Comparison of ENCODE assay signal across 1 cellular context in the genomic region with DNA sequence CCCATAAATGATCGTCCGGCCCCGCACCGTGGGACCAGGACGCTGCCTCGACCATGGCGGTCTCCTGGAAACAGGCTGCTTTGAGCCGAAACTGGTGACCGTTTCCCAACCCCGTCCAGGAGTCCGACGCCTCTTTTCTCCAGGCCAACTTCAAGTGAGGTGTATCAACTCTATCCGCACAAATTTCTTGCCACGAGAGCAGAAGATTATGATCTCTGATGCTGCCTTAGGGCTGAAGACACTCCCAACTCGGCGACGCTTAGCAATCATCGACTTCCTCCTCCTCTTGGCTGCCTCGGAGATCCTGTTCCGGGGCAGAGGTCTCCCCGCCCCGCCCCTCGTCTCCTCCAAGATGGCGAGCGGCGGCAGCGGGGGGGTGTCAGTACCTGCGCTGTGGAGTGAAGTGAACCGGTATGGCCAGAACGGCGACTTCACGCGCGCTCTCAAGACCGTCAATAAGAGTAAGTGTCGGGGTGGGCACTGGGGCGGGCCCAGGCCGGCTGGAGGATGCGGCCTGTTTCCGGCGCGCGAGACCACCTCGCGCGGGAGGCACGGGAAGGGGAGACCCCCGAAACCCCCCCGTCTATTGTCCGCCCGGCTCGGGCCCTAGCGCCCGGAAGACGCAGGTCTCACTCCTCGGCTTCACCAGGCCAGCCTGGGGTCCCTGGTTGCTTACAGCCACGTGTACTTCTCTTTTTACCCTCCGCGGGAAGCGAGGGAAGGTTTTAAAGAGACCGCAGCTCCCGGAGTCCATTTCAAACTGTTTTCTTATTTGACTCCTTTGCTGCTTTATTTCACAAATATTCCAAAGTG.
TF ChIP-seq lines count a peak whose summit lies in the region.

Gene SRP72 (plus strand): TSS at position 334 of the 813 bp plus-strand sequence. CDS start 19 bp downstream, at position 353.

TF ChIP-seq in HepG2, 621 proteins besides CTCF, POLR2A, EP300 and RAD21 (continued from another document and continues in another):
- TF ChIP-seq ZNF639 (CRISPR knock-in tag; conservative IDR thresholded peaks at IDR 0.05) (peak; percentile 65; the same call in 1 of the 2 replicates), JARID2 (CRISPR knock-in tag; IDR thresholded peaks at IDR 0.05; ENCODE audit: insufficient replicate concordance) (no peak), MTF1 (CRISPR knock-in tag; IDR thresholded peaks at IDR 0.05) (no peak), ZNF430 (CRISPR knock-in tag; IDR thresholded peaks at IDR 0.05) (peak; percentile 80; the same call in 1 of the 2 replicates), SALL1 (CRISPR knock-in tag; IDR thresholded peaks at IDR 0.05) (peak; percentile 38; the same call in 1 of the 2 replicates), SP4 (CRISPR knock-in tag; IDR thresholded peaks at IDR 0.05) (peak; percentile 92), ZNF382 (CRISPR knock-in tag; IDR thresholded peaks at IDR 0.05; ENCODE audit: borderline replicate concordance) (no peak), SRSF9 (IDR thresholded peaks at IDR 0.05; ENCODE audit: borderline replicate concordance, insufficient read depth, low read depth, low read length, poor library complexity, severe bottlenecking) (no peak), ZNF704 (CRISPR knock-in tag; IDR thresholded peaks at IDR 0.05; ENCODE audit: borderline replicate concordance) (peak; percentile 36; the same call in 1 of the 2 replicates), ZNF326 (CRISPR knock-in tag; IDR thresholded peaks at IDR 0.05; ENCODE audit: borderline replicate concordance) (no peak), ZNF558 (CRISPR knock-in tag; IDR thresholded peaks at IDR 0.05; ENCODE audit: borderline replicate concordance) (no peak), HOXA9 (CRISPR knock-in tag; IDR thresholded peaks at IDR 0.05; ENCODE audit: borderline replicate concordance) (no peak), RERE (CRISPR knock-in tag; IDR thresholded peaks at IDR 0.05; ENCODE audit: low read depth) (no peak), ZBTB10 (CRISPR knock-in tag; IDR thresholded peaks at IDR 0.05; ENCODE audit: borderline replicate concordance) (no peak), THAP7 (CRISPR knock-in tag; IDR thresholded peaks at IDR 0.05) (no peak), ZNF567 (CRISPR knock-in tag; IDR thresholded peaks at IDR 0.05; ENCODE audit: borderline replicate concordance) (no peak)
- TF ChIP-seq, protein P1, sequence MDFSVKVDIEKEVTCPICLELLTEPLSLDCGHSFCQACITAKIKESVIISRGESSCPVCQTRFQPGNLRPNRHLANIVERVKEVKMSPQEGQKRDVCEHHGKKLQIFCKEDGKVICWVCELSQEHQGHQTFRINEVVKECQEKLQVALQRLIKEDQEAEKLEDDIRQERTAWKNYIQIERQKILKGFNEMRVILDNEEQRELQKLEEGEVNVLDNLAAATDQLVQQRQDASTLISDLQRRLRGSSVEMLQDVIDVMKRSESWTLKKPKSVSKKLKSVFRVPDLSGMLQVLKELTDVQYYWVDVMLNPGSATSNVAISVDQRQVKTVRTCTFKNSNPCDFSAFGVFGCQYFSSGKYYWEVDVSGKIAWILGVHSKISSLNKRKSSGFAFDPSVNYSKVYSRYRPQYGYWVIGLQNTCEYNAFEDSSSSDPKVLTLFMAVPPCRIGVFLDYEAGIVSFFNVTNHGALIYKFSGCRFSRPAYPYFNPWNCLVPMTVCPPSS (IDR thresholded peaks at IDR 0.05) = no peak
- TF ChIP-seq, protein P2, sequence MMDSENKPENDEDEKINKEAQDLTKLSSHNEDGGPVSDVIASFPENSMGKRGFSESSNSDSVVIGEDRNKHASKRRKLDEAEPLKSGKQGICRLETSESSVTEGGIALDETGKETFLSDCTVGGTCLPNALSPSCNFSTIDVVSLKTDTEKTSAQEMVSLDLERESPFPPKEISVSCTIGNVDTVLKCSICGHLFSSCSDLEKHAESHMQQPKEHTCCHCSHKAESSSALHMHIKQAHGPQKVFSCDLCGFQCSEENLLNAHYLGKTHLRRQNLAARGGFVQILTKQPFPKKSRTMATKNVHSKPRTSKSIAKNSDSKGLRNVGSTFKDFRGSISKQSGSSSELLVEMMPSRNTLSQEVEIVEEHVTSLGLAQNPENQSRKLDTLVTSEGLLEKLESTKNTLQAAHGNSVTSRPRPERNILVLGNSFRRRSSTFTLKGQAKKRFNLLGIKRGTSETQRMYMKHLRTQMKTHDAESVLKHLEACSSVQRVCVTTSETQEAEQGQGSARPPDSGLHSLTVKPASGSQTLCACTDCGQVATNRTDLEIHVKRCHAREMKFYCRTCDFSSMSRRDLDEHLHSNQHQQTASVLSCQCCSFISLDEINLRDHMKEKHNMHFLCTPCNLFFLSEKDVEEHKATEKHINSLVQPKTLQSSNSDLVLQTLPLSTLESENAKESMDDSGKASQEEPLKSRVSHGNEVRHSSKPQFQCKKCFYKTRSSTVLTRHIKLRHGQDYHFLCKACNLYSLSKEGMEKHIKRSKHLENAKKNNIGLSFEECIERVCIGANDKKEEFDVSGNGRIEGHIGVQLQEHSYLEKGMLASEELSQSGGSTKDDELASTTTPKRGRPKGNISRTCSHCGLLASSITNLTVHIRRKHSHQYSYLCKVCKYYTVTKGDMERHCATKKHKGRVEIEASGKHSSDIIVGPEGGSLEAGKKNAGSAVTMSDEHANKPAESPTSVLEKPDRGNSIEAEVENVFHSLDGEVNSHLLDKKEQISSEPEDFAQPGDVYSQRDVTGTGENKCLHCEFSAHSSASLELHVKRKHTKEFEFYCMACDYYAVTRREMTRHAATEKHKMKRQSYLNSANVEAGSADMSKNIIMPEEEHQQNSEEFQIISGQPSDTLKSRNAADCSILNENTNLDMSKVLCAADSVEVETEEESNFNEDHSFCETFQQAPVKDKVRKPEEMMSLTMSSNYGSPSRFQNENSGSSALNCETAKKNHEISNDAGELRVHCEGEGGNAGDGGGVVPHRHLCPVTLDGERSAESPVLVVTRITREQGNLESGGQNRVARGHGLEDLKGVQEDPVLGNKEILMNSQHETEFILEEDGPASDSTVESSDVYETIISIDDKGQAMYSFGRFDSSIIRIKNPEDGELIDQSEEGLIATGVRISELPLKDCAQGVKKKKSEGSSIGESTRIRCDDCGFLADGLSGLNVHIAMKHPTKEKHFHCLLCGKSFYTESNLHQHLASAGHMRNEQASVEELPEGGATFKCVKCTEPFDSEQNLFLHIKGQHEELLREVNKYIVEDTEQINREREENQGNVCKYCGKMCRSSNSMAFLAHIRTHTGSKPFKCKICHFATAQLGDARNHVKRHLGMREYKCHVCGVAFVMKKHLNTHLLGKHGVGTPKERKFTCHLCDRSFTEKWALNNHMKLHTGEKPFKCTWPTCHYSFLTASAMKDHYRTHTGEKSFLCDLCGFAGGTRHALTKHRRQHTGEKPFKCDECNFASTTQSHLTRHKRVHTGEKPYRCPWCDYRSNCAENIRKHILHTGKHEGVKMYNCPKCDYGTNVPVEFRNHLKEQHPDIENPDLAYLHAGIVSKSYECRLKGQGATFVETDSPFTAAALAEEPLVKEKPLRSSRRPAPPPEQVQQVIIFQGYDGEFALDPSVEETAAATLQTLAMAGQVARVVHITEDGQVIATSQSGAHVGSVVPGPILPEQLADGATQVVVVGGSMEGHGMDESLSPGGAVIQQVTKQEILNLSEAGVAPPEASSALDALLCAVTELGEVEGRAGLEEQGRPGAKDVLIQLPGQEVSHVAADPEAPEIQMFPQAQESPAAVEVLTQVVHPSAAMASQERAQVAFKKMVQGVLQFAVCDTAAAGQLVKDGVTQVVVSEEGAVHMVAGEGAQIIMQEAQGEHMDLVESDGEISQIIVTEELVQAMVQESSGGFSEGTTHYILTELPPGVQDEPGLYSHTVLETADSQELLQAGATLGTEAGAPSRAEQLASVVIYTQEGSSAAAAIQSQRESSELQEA (CRISPR knock-in tag; IDR thresholded peaks at IDR 0.05; ENCODE audit: not compliant biosample characterization) = peak; percentile 83
- TF ChIP-seq, protein P3, sequence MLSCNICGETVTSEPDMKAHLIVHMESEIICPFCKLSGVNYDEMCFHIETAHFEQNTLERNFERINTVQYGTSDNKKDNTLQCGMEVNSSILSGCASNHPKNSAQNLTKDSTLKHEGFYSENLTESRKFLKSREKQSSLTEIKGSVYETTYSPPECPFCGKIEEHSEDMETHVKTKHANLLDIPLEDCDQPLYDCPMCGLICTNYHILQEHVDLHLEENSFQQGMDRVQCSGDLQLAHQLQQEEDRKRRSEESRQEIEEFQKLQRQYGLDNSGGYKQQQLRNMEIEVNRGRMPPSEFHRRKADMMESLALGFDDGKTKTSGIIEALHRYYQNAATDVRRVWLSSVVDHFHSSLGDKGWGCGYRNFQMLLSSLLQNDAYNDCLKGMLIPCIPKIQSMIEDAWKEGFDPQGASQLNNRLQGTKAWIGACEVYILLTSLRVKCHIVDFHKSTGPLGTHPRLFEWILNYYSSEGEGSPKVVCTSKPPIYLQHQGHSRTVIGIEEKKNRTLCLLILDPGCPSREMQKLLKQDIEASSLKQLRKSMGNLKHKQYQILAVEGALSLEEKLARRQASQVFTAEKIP (CRISPR knock-in tag; IDR thresholded peaks at IDR 0.05; ENCODE audit: borderline replicate concordance) = no peak
- TF ChIP-seq, protein P4, sequence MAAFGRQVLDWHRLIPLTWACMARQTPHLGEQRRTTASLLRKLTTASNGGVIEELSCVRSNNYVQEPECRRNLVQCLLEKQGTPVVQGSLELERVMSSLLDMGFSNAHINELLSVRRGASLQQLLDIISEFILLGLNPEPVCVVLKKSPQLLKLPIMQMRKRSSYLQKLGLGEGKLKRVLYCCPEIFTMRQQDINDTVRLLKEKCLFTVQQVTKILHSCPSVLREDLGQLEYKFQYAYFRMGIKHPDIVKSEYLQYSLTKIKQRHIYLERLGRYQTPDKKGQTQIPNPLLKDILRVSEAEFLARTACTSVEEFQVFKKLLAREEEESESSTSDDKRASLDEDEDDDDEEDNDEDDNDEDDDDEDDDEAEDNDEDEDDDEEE (CRISPR knock-in tag; IDR thresholded peaks at IDR 0.05) = 0 out of 2 replicates have a peak, but pooled peaks have one; percentile 49
